In the genomic region with DNA sequence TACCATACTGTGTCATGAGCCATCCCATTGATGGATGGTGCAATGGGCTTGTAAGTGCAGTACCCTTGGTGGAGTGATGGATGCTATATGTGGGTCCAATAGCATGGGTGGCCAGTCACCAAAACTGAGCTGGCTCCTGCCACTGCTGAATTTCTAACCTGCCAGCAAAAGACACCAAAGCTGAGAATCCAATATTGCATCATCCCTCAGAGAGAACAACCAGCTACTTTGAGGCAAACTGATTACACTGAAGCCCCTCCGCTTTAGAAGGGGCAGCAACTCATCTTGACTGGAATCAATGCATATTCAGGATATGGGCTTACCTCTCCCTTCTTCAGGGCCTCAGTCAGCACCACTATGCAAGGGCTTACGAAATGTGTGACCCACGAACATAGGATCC, we compare ENCODE assay signal across 21 cellular contexts.
A peak's percentile ranks its signal among the peaks of the same experiment; 100 is the strongest.
DNase-seq lines count a peak whose midpoint lies in the region; ATAC-seq, FAIRE-seq and TF ChIP-seq lines count a peak whose summit lies in the region.
"Had no signal": no experiment of that assay in that cellular context is flagged by ENCODE, and none has a peak within 500 bp of the region (broad histone marks: within the 10 kb centered on the region; RNA-seq: fewer than 3 reads in every experiment).

No MANE protein-coding gene starts in this region.

- no peak overlapping the region for H2BK5ac ChIP-seq in IMR-90 (ENCODE audit: low read depth, low read length, poor library complexity, severe bottlenecking)

- POLR2A ChIA-PET in IMR-90 (lab: Charles Lee; ENCODE audit: unreplicated experiment) = no interaction called here
- POLR2A ChIA-PET in K562 (lab: Yijun Ruan, JAX) = interaction anchor here (1.8 kb wide), 1 partner anchor 19 kb away, joined by 5 read pairs; no protein-coding TSS in a partner anchor

- H2BK20ac ChIP-seq in IMR-90 (ENCODE audit: low read depth, low read length) = no peak overlapping the region

- H3K27me3 ChIP-seq in IMR-90 (ENCODE audit: control insufficient read depth, insufficient read depth, low read length) (no peaks in the 10 kb centered on the region), K562 (ENCODE audit: control insufficient read depth in 2 of 2, insufficient read depth in 2 of 2, low read length in 2 of 2) (no peaks in the 10 kb centered on the region)
- H3K27me3 ChIP-seq: BE2C, BLaER1 had no signal

- 100% methylated on average over 1 of the region's 3 CpGs; no CpG with 5 or more reads in 1 of the 2 experiments for WGBS in IMR-90 (ENCODE audit: extremely low coverage in 2 of 2, insufficient read length in 1 of 2), 2 experiments
- WGBS in K562 (ENCODE audit: insufficient coverage, low coverage, missing lambda C conversion rate) = 1% methylated on average over 3 of the region's 3 CpGs

- H3K36me3 ChIP-seq in IMR-90 (ENCODE audit: control insufficient read depth, insufficient read depth, low read length) = no peaks in the 10 kb centered on the region
- no peaks in the 10 kb centered on the region for H3K36me3 ChIP-seq in K562 (ENCODE audit: control insufficient read depth, insufficient read depth, low read length)
- H3K36me3 ChIP-seq: BE2C, BLaER1 had no signal

- H2BK120ac ChIP-seq in IMR-90 (ENCODE audit: low read depth, low read length) = no peak overlapping the region

- H3K79me1 ChIP-seq in IMR-90 (ENCODE audit: low read depth in 1 of 2, low read length in 2 of 2) = no peaks in the 10 kb centered on the region

- ATAC-seq in IMR-90 (ENCODE audit: low read depth) (no peak), K562 (no peak)
- peak; percentile 27 for ATAC-seq in stimulated activated effector memory CD8-positive, alpha-beta T cell treated with anti-CD3 and anti-CD28 coated beads, Interleukin-12 subunit alpha, Interleukin-12 subunit beta, amount 100 ng/mL, for 72 hours
- ATAC-seq: CD8-positive, alpha-beta T cell had no signal

- H3K4me2 ChIP-seq in IMR-90 (ENCODE audit: low read depth, low read length) (no peak overlapping the region), K562 (ENCODE audit: insufficient read depth, low read length) (no peak overlapping the region)
- H3K4me2 ChIP-seq: BLaER1 had no signal

- no peak overlapping the region for H4K5ac ChIP-seq in IMR-90 (ENCODE audit: low read depth, low read length)

- H3K23ac ChIP-seq in IMR-90 (ENCODE audit: low read depth, low read length) = no peak overlapping the region

- no TSS peak for BruUV-seq in IMR-90 (replicated peaks; lab: Mats Ljungman, UMichigan)
- BruUV-seq in K562 (replicated peaks; lab: Mats Ljungman, UMichigan) = no TSS peak

- no peak overlapping the region for H2AK5ac ChIP-seq in IMR-90 (ENCODE audit: low read depth, low read length)

- no peak overlapping the region for H3K4ac ChIP-seq in IMR-90 (ENCODE audit: low read depth, low read length)

- no peak overlapping the region for H3K27ac ChIP-seq in IMR-90 (ENCODE audit: insufficient read depth, low read length)
- no peak overlapping the region for H3K27ac ChIP-seq in K562 (ENCODE audit: extremely low read depth, low read depth, low read length)
- H3K27ac ChIP-seq: BLaER1 had no signal

- dilution Hi-C loops in IMR-90 (cut with HindIII; ENCODE audit: low sequenced_read_pairs, unreplicated experiment) = no loop called here

- no peak for FAIRE-seq in K562 (lab: Jason Lieb, UNC)
- FAIRE-seq: A204.1, D721Med, G401.6, GM12891, GM18507 had no signal

- H4K8ac ChIP-seq in IMR-90 (ENCODE audit: low read depth in 2 of 2, low read length in 2 of 2) = no peak overlapping the region

- no peaks in the 10 kb centered on the region for H3K36me3 Mint-ChIP-seq in stimulated activated effector memory CD8-positive, alpha-beta T cell treated with anti-CD3 and anti-CD28 coated beads, Interleukin-12 subunit alpha, Interleukin-12 subunit beta, amount 100 ng/mL, for 72 hours
- H3K36me3 Mint-ChIP-seq: CD8-positive, alpha-beta T cell had no signal

- no peak overlapping the region for H3K56ac ChIP-seq in IMR-90 (ENCODE audit: extremely low read depth, insufficient read depth, low read length)

- no peaks in the 10 kb centered on the region for H3K9me3 Mint-ChIP-seq in stimulated activated effector memory CD8-positive, alpha-beta T cell treated with anti-CD3 and anti-CD28 coated beads, Interleukin-12 subunit alpha, Interleukin-12 subunit beta, amount 100 ng/mL, for 72 hours
- H3K9me3 Mint-ChIP-seq: CD4-positive, alpha-beta T cell; CD8-positive, alpha-beta T cell had no signal

- no peak overlapping the region for H2AFZ ChIP-seq in IMR-90 (replicated peaks; ENCODE audit: low read length, poor library complexity)
- H2AFZ ChIP-seq in K562 (ENCODE audit: low read depth, low read length) = no peak overlapping the region

- in situ Hi-C loops in IMR-90 (cut with MboI; ENCODE audit: low sequenced_read_pairs) (no loop called here), K562 (cut with MboI) (no loop called here)

- H2BK15ac ChIP-seq in IMR-90 (ENCODE audit: low read depth, low read length) = no peak overlapping the region

- H3K9me3 ChIP-seq in IMR-90 (ENCODE audit: control insufficient read depth, insufficient read depth, low read length) = no peaks in the 10 kb centered on the region
- H3K9me3 ChIP-seq in K562 (replicated peaks; ENCODE audit: control insufficient read depth, insufficient read depth, low read depth, low read length) = no peaks in the 10 kb centered on the region
- H3K9me3 ChIP-seq: BE2C, BLaER1, Caco-2 had no signal

- no peak for TF ChIP-seq EP300 in K562 (IDR thresholded peaks at IDR 0.05; ENCODE audit: low read length)

- no peak overlapping the region for H3K18ac ChIP-seq in IMR-90 (ENCODE audit: low read depth, low read length)

- H3K4me3 Mint-ChIP-seq in stimulated activated effector memory CD8-positive, alpha-beta T cell treated with anti-CD3 and anti-CD28 coated beads, Interleukin-12 subunit alpha, Interleukin-12 subunit beta, amount 100 ng/mL, for 72 hours = no peak overlapping the region
- H3K4me3 Mint-ChIP-seq: CD4-positive, alpha-beta T cell; CD8-positive, alpha-beta T cell had no signal

- intact Hi-C loops in IMR-90 (cut with micrococcal nuclease) = no loop called here
- intact Hi-C loops in K562 (cut with micrococcal nuclease) = no loop called here

- H3K4me1 ChIP-seq in IMR-90 (ENCODE audit: control insufficient read depth, insufficient read depth, low read length) = peaks cover 3% of the 10 kb centered on the region; the same call in 1 of the 2 replicates
- no peaks in the 10 kb centered on the region for H3K4me1 ChIP-seq in K562 (replicated peaks in 1 of 2; ENCODE audit: control insufficient read depth in 2 of 2, insufficient read depth in 2 of 2, low read length in 2 of 2)
- H3K4me1 ChIP-seq: BE2C, BLaER1, Caco-2 had no signal

- H3K79me2 ChIP-seq in K562 (ENCODE audit: control insufficient read depth, insufficient read depth, low read length) = no peaks in the 10 kb centered on the region

- peaks cover 3% of the 10 kb centered on the region for H3K9me1 ChIP-seq in IMR-90 (ENCODE audit: insufficient read depth, low read length)
- H3K9me1 ChIP-seq in K562 (ENCODE audit: control insufficient read depth, insufficient read depth, low read length) = no peaks in the 10 kb centered on the region

- H4K20me1 ChIP-seq in IMR-90 (ENCODE audit: insufficient read depth, low read length) (no peaks in the 10 kb centered on the region), K562 (replicated peaks; ENCODE audit: control insufficient read depth, insufficient read depth, low read length) (no peaks in the 10 kb centered on the region)
- H4K20me1 ChIP-seq: BLaER1 had no signal

- H3K27ac Mint-ChIP-seq in stimulated activated effector memory CD8-positive, alpha-beta T cell treated with anti-CD3 and anti-CD28 coated beads, Interleukin-12 subunit alpha, Interleukin-12 subunit beta, amount 100 ng/mL, for 72 hours = no peak overlapping the region
- H3K27ac Mint-ChIP-seq: CD4-positive, alpha-beta T cell; CD8-positive, alpha-beta T cell had no signal

- H3K14ac ChIP-seq in IMR-90 (replicated peaks; ENCODE audit: low read depth, low read length) = no peak overlapping the region

- CTCF ChIA-PET in IMR-90 (lab: Yijun Ruan, JAX) (interaction anchor here (3.3 kb wide), 1 partner anchor 9 kb away, joined by 14 read pairs; no protein-coding TSS in a partner anchor), K562 (lab: Yijun Ruan, JAX; ENCODE audit: low intra/inter-chr PET ratio) (no interaction called here)

- DNase-seq in IMR-90 (no peak), K562 (ENCODE audit: extremely low read depth in 1 of 4, low spot score in 3 of 4) (no peak), KG1 (lab: John Stamatoyannopoulos, UW) (no peak)
- DNase-seq in stimulated activated effector memory CD8-positive, alpha-beta T cell treated with anti-CD3 and anti-CD28 coated beads, Interleukin-12 subunit alpha, Interleukin-12 subunit beta, amount 100 ng/mL, for 72 hours (ENCODE audit: low spot score in 2 of 2) = no peak
- no peak for DNase-seq in activated CD8-positive, alpha-beta memory T cell treated with anti-CD3 and anti-CD28 coated beads for 24 hours
- DNase-seq: 8988T; ACHN; BE2C; C1 segment of cervical spinal cord; Caco-2; Calu3; CD4-positive, alpha-beta T cell; CD8-positive, alpha-beta T cell; DMS79 treated with DMSO at 0.1 percent for 48 hours; GF-D8 had no signal

- no peak overlapping the region for H3K4me3 ChIP-seq in IMR-90 (ENCODE audit: insufficient read depth, low read depth, low read length)
- H3K4me3 ChIP-seq in K562 = no peak overlapping the region
- H3K4me3 ChIP-seq: BLaER1 had no signal

- H2AK9ac ChIP-seq in IMR-90 (replicated peaks; ENCODE audit: low read depth, low read length, poor library complexity) = no peak overlapping the region

- TF ChIP-seq POLR2A in IMR-90 (IDR thresholded peaks at IDR 0.05; ENCODE audit: low read depth, low read length) (no peak), K562 (conservative IDR thresholded peaks at IDR 0.05) (no peak)

- H4K91ac ChIP-seq in IMR-90 (ENCODE audit: insufficient read depth, low read depth, low read length) = no peak overlapping the region

- no peak overlapping the region for H3K9ac ChIP-seq in IMR-90 (ENCODE audit: low read depth, low read length)
- no peak overlapping the region for H3K9ac ChIP-seq in K562 (ENCODE audit: insufficient read depth in 1 of 2, low read depth in 2 of 2, low read length in 2 of 2)
- H3K9ac ChIP-seq: BLaER1 had no signal

- TF ChIP-seq CTCF in IMR-90 (conservative IDR thresholded peaks at IDR 0.05; ENCODE audit: low read depth, low read length) (no peak), K562 (IDR thresholded peaks at IDR 0.05 in 2 of 3, conservative IDR thresholded peaks at IDR 0.05 in 1 of 3; ENCODE audit: insufficient read depth in 2 of 3, low read depth in 1 of 3, low read length in 3 of 3) (no peak)

- H3K4me1 Mint-ChIP-seq in stimulated activated effector memory CD8-positive, alpha-beta T cell treated with anti-CD3 and anti-CD28 coated beads, Interleukin-12 subunit alpha, Interleukin-12 subunit beta, amount 100 ng/mL, for 72 hours = no peaks in the 10 kb centered on the region

- no peak for TF ChIP-seq RAD21 in IMR-90 (IDR thresholded peaks at IDR 0.05; ENCODE audit: low read length)
- TF ChIP-seq RAD21 in K562 (CRISPR knock-in tag; conservative IDR thresholded peaks at IDR 0.05 in 1 of 2, IDR thresholded peaks at IDR 0.05 in 1 of 2) = no peak
